In the genomic region with DNA sequence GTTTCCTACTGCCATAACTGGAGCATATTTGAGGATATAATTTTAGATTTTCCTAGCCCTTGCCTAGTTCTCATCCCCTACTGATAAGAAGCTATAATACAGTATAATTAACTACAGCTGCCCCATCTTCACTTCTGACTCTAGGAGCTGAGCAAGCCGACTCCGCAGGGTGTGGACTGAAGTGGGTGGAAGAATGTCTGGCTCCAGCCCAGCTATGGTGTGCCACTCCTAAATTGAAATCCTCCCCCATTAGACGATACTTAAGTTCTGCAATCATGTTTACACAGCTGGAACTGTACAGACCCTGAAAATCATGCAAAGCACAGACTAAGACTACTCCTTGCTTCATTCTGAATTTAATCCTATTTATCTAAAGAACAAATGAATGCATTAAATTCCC, we compare ENCODE assay signal across 20 cellular contexts.
DNase-seq lines count a peak whose midpoint lies in the region; ATAC-seq and TF ChIP-seq lines count a peak whose summit lies in the region.
"Had no signal": no experiment of that assay in that cellular context is flagged by ENCODE, and none has a peak within 500 bp of the region (broad histone marks: within the 10 kb centered on the region; RNA-seq: fewer than 3 reads in every experiment).

No MANE protein-coding gene starts in this region.

- H3K27ac ChIP-seq in GM23248 (no peak overlapping the region), esophagus squamous epithelium (no peak overlapping the region)
- H3K27ac ChIP-seq: sigmoid colon had no signal

- no peak overlapping the region for H3K9ac ChIP-seq in GM23248

- no peaks in the 10 kb centered on the region for H3K9me2 ChIP-seq in GM23248 (ENCODE audit: insufficient read depth)

- no peaks in the 10 kb centered on the region for H3F3A ChIP-seq in GM23248 (ENCODE audit: insufficient read depth)

- H3K79me2 ChIP-seq in GM23248 (ENCODE audit: insufficient read depth): no peaks in the 10 kb centered on the region

- DNase-seq in AG09319 (ENCODE audit: extremely low read depth, low read depth): peak; percentile 19
- peak; percentile 62 for DNase-seq in GM23248
- peak; percentile 92 for DNase-seq in NCI-H748 (lab: John Stamatoyannopoulos, UW; ENCODE audit: unreplicated experiment)
- peak; percentile 1 for DNase-seq in kidney epithelial cell (ENCODE audit: low read depth)
- no peak for DNase-seq in activated T-cell treated with anti-CD3 and anti-CD28 coated beads, Interleukin-2, amount 50 U/mL, for 4 hours
- DNase-seq in esophagus squamous epithelium (lab: John Stamatoyannopoulos, UW): no peak
- DNase-seq in activated CD8-positive, alpha-beta T cell treated with anti-CD3 and anti-CD28 coated beads, Interleukin-2, amount 10 ng/mL, durations not matched to agents 7 days and 5 days: no peak
- DNase-seq: activated CD4-positive, alpha-beta memory T cell treated with anti-CD3 and anti-CD28 coated beads, Interleukin-2, amount 10 ng/mL, durations not matched to agents 7 days and 5 days; activated naive CD8-positive, alpha-beta T cell treated with anti-CD3 and anti-CD28 coated beads, Interleukin-2, amount 50 U/mL, for 24 hours; effector memory CD4-positive, alpha-beta T cell; left cardiac atrium; NCI-H2171 treated with DMSO at 0.1 percent for 48 hours; occipital lobe; sigmoid colon; stimulated activated CD4-positive, alpha-beta T cell treated with anti-CD3 and anti-CD28 coated beads, Interleukin-4, amount 100 ng/mL, for 1 hour; stimulated activated CD8-positive, alpha-beta memory T cell treated with anti-CD3 and anti-CD28 coated beads, Interleukin-4, amount 100 ng/mL, for 48 hours; substantia nigra; T-helper 17 cell had no signal

- H3K4me1 ChIP-seq in GM23248 (ENCODE audit: insufficient read depth) (peaks cover 30% of the 10 kb centered on the region), esophagus squamous epithelium (no peaks in the 10 kb centered on the region)
- H3K4me1 ChIP-seq: sigmoid colon had no signal

- WGBS in GM23248 (ENCODE audit: low coverage in 1 of 2, low lambda C conversion rate in 2 of 2, missing lambda C conversion rate in 2 of 2), 2 experiments: 3 to 14% methylated on average over 3 of the region's 3 CpGs
- 40 to 44% methylated on average over 3 of the region's 3 CpGs for WGBS in esophagus squamous epithelium, 2 donors

- H3K36me3 Mint-ChIP-seq in activated T-cell treated with anti-CD3 and anti-CD28 coated beads, Interleukin-2, amount 50 U/mL, for 4 hours (ENCODE audit: insufficient read depth): no peaks in the 10 kb centered on the region
- no peaks in the 10 kb centered on the region for H3K36me3 Mint-ChIP-seq in activated CD8-positive, alpha-beta T cell treated with anti-CD3 and anti-CD28 coated beads, Interleukin-2, amount 10 ng/mL, durations not matched to agents 7 days and 5 days (ENCODE audit: low read depth)

- intact Hi-C loops in esophagus squamous epithelium (cut with DNase I): no loop called here

- H3K4me2 ChIP-seq in GM23248 (ENCODE audit: unreplicated experiment): no peak overlapping the region

- POLR2A ChIA-PET in activated CD8-positive, alpha-beta T cell treated with anti-CD3 and anti-CD28 coated beads, Interleukin-2, amount 10 ng/mL, durations not matched to agents 7 days and 5 days (lab: Charles Lee): interaction anchor here (0.5 kb wide), 1 partner anchor 198 kb away, joined by 3 read pairs; no protein-coding TSS in a partner anchor

- H3K4me3 ChIP-seq in GM23248 (no peak overlapping the region), kidney epithelial cell (ENCODE audit: low read depth, low read length) (no peak overlapping the region), esophagus squamous epithelium (no peak overlapping the region)
- H3K4me3 ChIP-seq: sigmoid colon had no signal

- no peaks in the 10 kb centered on the region for H3K27me3 ChIP-seq in GM23248 (replicated peaks; ENCODE audit: insufficient read depth)
- no peaks in the 10 kb centered on the region for H3K27me3 ChIP-seq in kidney epithelial cell (ENCODE audit: control insufficient read depth, insufficient read depth, low read length)
- H3K27me3 ChIP-seq in esophagus squamous epithelium: no peaks in the 10 kb centered on the region
- H3K27me3 ChIP-seq: sigmoid colon had no signal

- H3K9me3 ChIP-seq in GM23248 (ENCODE audit: low read depth) (no peaks in the 10 kb centered on the region), esophagus squamous epithelium (no peaks in the 10 kb centered on the region)
- H3K9me3 ChIP-seq: sigmoid colon had no signal

- CTCF ChIA-PET in activated CD8-positive, alpha-beta T cell treated with anti-CD3 and anti-CD28 coated beads, Interleukin-2, amount 10 ng/mL, durations not matched to agents 7 days and 5 days (lab: Charles Lee): no interaction called here

- no peak overlapping the region for H3K27ac Mint-ChIP-seq in activated CD8-positive, alpha-beta T cell treated with anti-CD3 and anti-CD28 coated beads, Interleukin-2, amount 10 ng/mL, durations not matched to agents 7 days and 5 days
- H3K27ac Mint-ChIP-seq: activated CD4-positive, alpha-beta memory T cell treated with anti-CD3 and anti-CD28 coated beads, Interleukin-2, amount 10 ng/mL, durations not matched to agents 7 days and 5 days; activated naive CD8-positive, alpha-beta T cell treated with anti-CD3 and anti-CD28 coated beads, Interleukin-2, amount 50 U/mL, for 24 hours; T-helper 17 cell had no signal

- in situ Hi-C loops in GM23248 (cut with MboI): no loop called here

- H3K4me1 Mint-ChIP-seq in activated T-cell treated with anti-CD3 and anti-CD28 coated beads, Interleukin-2, amount 50 U/mL, for 4 hours (ENCODE audit: low read depth): no peaks in the 10 kb centered on the region
- no peaks in the 10 kb centered on the region for H3K4me1 Mint-ChIP-seq in activated CD8-positive, alpha-beta T cell treated with anti-CD3 and anti-CD28 coated beads, Interleukin-2, amount 10 ng/mL, durations not matched to agents 7 days and 5 days (ENCODE audit: low read depth)
- H3K4me1 Mint-ChIP-seq: activated CD4-positive, alpha-beta memory T cell treated with anti-CD3 and anti-CD28 coated beads, Interleukin-2, amount 10 ng/mL, durations not matched to agents 7 days and 5 days; activated naive CD8-positive, alpha-beta T cell treated with anti-CD3 and anti-CD28 coated beads, Interleukin-2, amount 50 U/mL, for 24 hours; central memory CD8-positive, alpha-beta T cell; T-helper 17 cell had no signal

- no peaks in the 10 kb centered on the region for H3K9me3 Mint-ChIP-seq in activated T-cell treated with anti-CD3 and anti-CD28 coated beads, Interleukin-2, amount 50 U/mL, for 4 hours
- H3K9me3 Mint-ChIP-seq in activated CD8-positive, alpha-beta T cell treated with anti-CD3 and anti-CD28 coated beads, Interleukin-2, amount 10 ng/mL, durations not matched to agents 7 days and 5 days (ENCODE audit: insufficient read depth): no peaks in the 10 kb centered on the region
- H3K9me3 Mint-ChIP-seq: activated CD4-positive, alpha-beta memory T cell treated with anti-CD3 and anti-CD28 coated beads, Interleukin-2, amount 10 ng/mL, durations not matched to agents 7 days and 5 days; activated naive CD8-positive, alpha-beta T cell treated with anti-CD3 and anti-CD28 coated beads, Interleukin-2, amount 50 U/mL, for 24 hours had no signal

- H3K4me3 Mint-ChIP-seq in activated T-cell treated with anti-CD3 and anti-CD28 coated beads, Interleukin-2, amount 50 U/mL, for 4 hours: no peak overlapping the region
- H3K4me3 Mint-ChIP-seq in activated CD8-positive, alpha-beta T cell treated with anti-CD3 and anti-CD28 coated beads, Interleukin-2, amount 10 ng/mL, durations not matched to agents 7 days and 5 days: no peak overlapping the region
- H3K4me3 Mint-ChIP-seq: activated CD4-positive, alpha-beta memory T cell treated with anti-CD3 and anti-CD28 coated beads, Interleukin-2, amount 10 ng/mL, durations not matched to agents 7 days and 5 days; activated naive CD8-positive, alpha-beta T cell treated with anti-CD3 and anti-CD28 coated beads, Interleukin-2, amount 50 U/mL, for 24 hours; central memory CD8-positive, alpha-beta T cell; T-helper 17 cell had no signal

- H3K27me3 Mint-ChIP-seq in activated T-cell treated with anti-CD3 and anti-CD28 coated beads, Interleukin-2, amount 50 U/mL, for 4 hours (ENCODE audit: low read depth): no peaks in the 10 kb centered on the region
- no peaks in the 10 kb centered on the region for H3K27me3 Mint-ChIP-seq in activated CD8-positive, alpha-beta T cell treated with anti-CD3 and anti-CD28 coated beads, Interleukin-2, amount 10 ng/mL, durations not matched to agents 7 days and 5 days (ENCODE audit: low read depth)
- H3K27me3 Mint-ChIP-seq: activated CD4-positive, alpha-beta memory T cell treated with anti-CD3 and anti-CD28 coated beads, Interleukin-2, amount 10 ng/mL, durations not matched to agents 7 days and 5 days; activated naive CD8-positive, alpha-beta T cell treated with anti-CD3 and anti-CD28 coated beads, Interleukin-2, amount 50 U/mL, for 24 hours; central memory CD8-positive, alpha-beta T cell; T-helper 17 cell had no signal

- H2AFZ ChIP-seq in GM23248: no peak overlapping the region

- no peak for ATAC-seq in GM21825 (IDR thresholded peaks at IDR 0.05; ENCODE audit: unreplicated experiment)
- ATAC-seq in activated T-cell treated with anti-CD3 and anti-CD28 coated beads, Interleukin-2, amount 50 U/mL, for 4 hours: no peak
- ATAC-seq in activated CD8-positive, alpha-beta T cell treated with anti-CD3 and anti-CD28 coated beads, Interleukin-2, amount 10 ng/mL, durations not matched to agents 7 days and 5 days: no peak
- ATAC-seq: activated naive CD8-positive, alpha-beta T cell treated with anti-CD3 and anti-CD28 coated beads, Interleukin-2, amount 50 U/mL, for 24 hours; T-helper 17 cell had no signal

- no peaks in the 10 kb centered on the region for H3K36me3 ChIP-seq in GM23248 (ENCODE audit: low read depth)
- no peaks in the 10 kb centered on the region for H3K36me3 ChIP-seq in kidney epithelial cell (ENCODE audit: control insufficient read depth, insufficient read depth, low read length)
- H3K36me3 ChIP-seq in esophagus squamous epithelium: no peaks in the 10 kb centered on the region
- H3K36me3 ChIP-seq: sigmoid colon had no signal

- no peaks in the 10 kb centered on the region for H4K20me1 ChIP-seq in GM23248 (ENCODE audit: insufficient read depth)

- TF ChIP-seq POLR2A in esophagus squamous epithelium (IDR thresholded peaks at IDR 0.05): no peak

- TF ChIP-seq CTCF in AG09319 (IDR thresholded peaks at IDR 0.05; ENCODE audit: low read depth, low read length) (no peak), kidney epithelial cell (IDR thresholded peaks at IDR 0.05; ENCODE audit: insufficient read depth, low read length, poor library complexity, severe bottlenecking) (no peak), esophagus squamous epithelium (IDR thresholded peaks at IDR 0.05) (no peak)

Comparison
In these comparisons a context has a peak if more than half of its experiments do, and no peak if none do; other contexts are left out.
1. DNase-seq: peak in AG09319 (single experiment), GM23248 (single experiment), NCI-H748 (single experiment) and kidney epithelial cell (single experiment); none in activated T-cell treated with anti-CD3 and anti-CD28 coated beads, Interleukin-2, amount 50 U/mL, for 4 hours (single experiment), esophagus squamous epithelium (single experiment) and activated CD8-positive, alpha-beta T cell treated with anti-CD3 and anti-CD28 coated beads, Interleukin-2, amount 10 ng/mL, durations not matched to agents 7 days and 5 days (single experiment).